9 cellular contexts compared by ENCODE assay signal in the genomic region with DNA sequence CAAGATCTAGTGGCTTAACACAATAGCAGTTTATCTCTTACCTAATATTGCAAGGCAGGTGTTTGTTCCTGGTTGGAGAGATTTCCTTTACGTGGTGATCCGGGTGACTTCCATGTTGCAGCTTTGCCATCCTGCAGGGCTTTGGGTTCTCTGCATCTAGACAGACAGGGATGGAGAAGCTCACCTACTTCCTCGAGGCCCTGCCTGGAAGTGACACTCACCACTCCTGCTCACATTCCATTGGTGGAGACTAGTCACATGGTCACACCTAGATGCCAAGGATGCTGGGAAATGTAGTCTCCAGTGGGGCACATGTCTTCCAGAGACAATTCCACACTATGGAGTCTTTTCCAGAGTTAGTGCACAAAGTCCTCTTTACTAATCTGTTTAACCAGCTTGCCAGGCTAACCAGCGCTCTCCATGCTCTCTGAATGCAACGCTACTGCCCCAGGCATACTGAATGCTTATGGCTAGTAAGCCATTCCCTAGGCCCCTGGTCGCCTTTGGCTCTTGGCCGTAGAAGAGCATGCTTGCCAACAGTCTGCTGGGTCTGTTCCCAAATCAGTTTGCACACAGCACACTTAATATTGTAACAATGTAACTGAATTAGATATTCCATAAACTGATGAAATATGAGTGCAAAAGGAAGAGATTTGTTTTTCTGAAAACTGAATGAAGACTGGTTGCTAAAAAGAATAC. TPM values are rescaled to one million over a fixed set of nuclear protein-coding genes. Genes with fewer than 3 reads are reported as not detected.
DNase-seq lines count a peak whose midpoint lies in the region; ATAC-seq and TF ChIP-seq lines count a peak whose summit lies in the region.
"Had no signal": no experiment of that assay in that cellular context is flagged by ENCODE, and none has a peak within 500 bp of the region (broad histone marks: within the 10 kb centered on the region; RNA-seq: fewer than 3 reads in every experiment).

No MANE protein-coding gene starts in this region.

- H3K9me3 Mint-ChIP-seq in WTC11 = peaks cover 19% of the 10 kb centered on the region
- no peaks in the 10 kb centered on the region for H3K9me3 Mint-ChIP-seq in endodermal cell

- TF ChIP-seq CTCF in AG10803 (conservative IDR thresholded peaks at IDR 0.05; ENCODE audit: low read length) (no peak), GM13977 (IDR thresholded peaks at IDR 0.05; ENCODE audit: extremely low read depth, insufficient read depth, missing control alignments) (no peak), WTC11 (IDR thresholded peaks at IDR 0.05) (no peak), endodermal cell (conservative IDR thresholded peaks at IDR 0.05) (no peak)

- H3K4me1 Mint-ChIP-seq in WTC11 (peaks cover 17% of the 10 kb centered on the region), endodermal cell (peaks cover 3% of the 10 kb centered on the region)

- H3K36me3 ChIP-seq in endodermal cell (ENCODE audit: control insufficient read depth, insufficient read depth, low read length) = no peaks in the 10 kb centered on the region

- H3K4me3 ChIP-seq in AG10803 (ENCODE audit: low read length) (no peak overlapping the region), endodermal cell (ENCODE audit: low read length) (peak overlapping the region; percentile 57)

- peak; percentile 53 for ATAC-seq in WTC11
- no peak for ATAC-seq in HG02623 (IDR thresholded peaks at IDR 0.05; ENCODE audit: unreplicated experiment)

- H3K4me3 Mint-ChIP-seq in WTC11 (peak overlapping the region; percentile 40), endodermal cell (no peak overlapping the region)

- H3K36me3 Mint-ChIP-seq in WTC11 (no peaks in the 10 kb centered on the region; the same call in 1 of the 2 replicates), endodermal cell (ENCODE audit: low read depth) (no peaks in the 10 kb centered on the region)

- no peak overlapping the region for H3K27ac ChIP-seq in endodermal cell (ENCODE audit: low read depth, low read length)

- H3K4me1 ChIP-seq in endodermal cell (ENCODE audit: control insufficient read depth, insufficient read depth, low read length) = no peaks in the 10 kb centered on the region

- in situ Hi-C loops in GM13977 (cut with MboI; ENCODE audit: low pct_unique_long_range_greater_than_20kb, low sequenced_read_pairs, unreplicated experiment) = loop anchor here (5.0 kb wide), 1 partner anchor 52 kb away; no protein-coding TSS in a partner anchor

- H3K27me3 ChIP-seq in endodermal cell (ENCODE audit: control insufficient read depth, insufficient read depth, low read length, poor library complexity, severe bottlenecking) = peaks cover 26% of the 10 kb centered on the region

- H3K27me3 Mint-ChIP-seq in WTC11 (ENCODE audit: low read depth) (peaks cover 29% of the 10 kb centered on the region), endodermal cell (ENCODE audit: insufficient read depth) (peaks cover 35% of the 10 kb centered on the region)

- no peak overlapping the region for H3K9ac ChIP-seq in endodermal cell (ENCODE audit: extremely low read depth, low read length, poor library complexity, severe bottlenecking)

- CTCF ChIA-PET in WTC11 (lab: Charles Lee) = interaction anchor here (0.8 to 1.7 kb wide), 3 partner anchors 9 to 61 kb away, joined by 3 to 11 read pairs (median 4); no protein-coding TSS in a partner anchor

- peak; percentile 59 for DNase-seq in AG10803 (ENCODE audit: low read depth)
- peak; percentile 82 for DNase-seq in GM13977 (ENCODE audit: low spot score)
- peak; percentile 95 for DNase-seq in NCI-H2227 (lab: John Stamatoyannopoulos, UW; ENCODE audit: unreplicated experiment)
- DNase-seq in WTC11 (ENCODE audit: low spot score) = peak; percentile 56
- peak; percentile 89 for DNase-seq in endodermal cell
- DNase-seq in mucosa of gallbladder (ENCODE audit: low spot score) = peak; percentile 83
- DNase-seq in NCI-H2107 (lab: John Stamatoyannopoulos, UW) = no peak

- WGBS in endodermal cell (ENCODE audit: insufficient coverage in 1 of 2, insufficient read length in 1 of 2), 2 experiments = 81 to 84% methylated on average over 5 to 7 of the region's 7 CpGs

- H3K27ac Mint-ChIP-seq in WTC11 (no peak overlapping the region), endodermal cell (no peak overlapping the region)

- POLR2A ChIA-PET in WTC11 (lab: Charles Lee) = interaction anchor here (0.6 kb wide), 1 partner anchor 213 kb away, joined by 4 read pairs; no protein-coding TSS in a partner anchor

- H3K9me3 ChIP-seq in endodermal cell (ENCODE audit: control insufficient read depth, low read length) = peaks cover 7% of the 10 kb centered on the region

TF ChIP-seq in WTC11, 78 proteins besides CTCF, POLR2A, EP300 and RAD21:
- TF ChIP-seq, protein P1, sequence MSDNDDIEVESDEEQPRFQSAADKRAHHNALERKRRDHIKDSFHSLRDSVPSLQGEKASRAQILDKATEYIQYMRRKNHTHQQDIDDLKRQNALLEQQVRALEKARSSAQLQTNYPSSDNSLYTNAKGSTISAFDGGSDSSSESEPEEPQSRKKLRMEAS (CRISPR knock-in tag; IDR thresholded peaks at IDR 0.05) = peak; percentile 55; the same call in 1 of the 2 replicates
- TF ChIP-seq SMAD4 (CRISPR knock-in tag; IDR thresholded peaks at IDR 0.05) = no peak
- no peak for TF ChIP-seq ZNF423 (CRISPR knock-in tag; IDR thresholded peaks at IDR 0.05)
- TF ChIP-seq, protein P2, sequence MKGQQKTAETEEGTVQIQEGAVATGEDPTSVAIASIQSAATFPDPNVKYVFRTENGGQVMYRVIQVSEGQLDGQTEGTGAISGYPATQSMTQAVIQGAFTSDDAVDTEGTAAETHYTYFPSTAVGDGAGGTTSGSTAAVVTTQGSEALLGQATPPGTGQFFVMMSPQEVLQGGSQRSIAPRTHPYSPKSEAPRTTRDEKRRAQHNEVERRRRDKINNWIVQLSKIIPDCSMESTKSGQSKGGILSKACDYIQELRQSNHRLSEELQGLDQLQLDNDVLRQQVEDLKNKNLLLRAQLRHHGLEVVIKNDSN (CRISPR knock-in tag; IDR thresholded peaks at IDR 0.05) = peak; percentile 94
- TF ChIP-seq, protein P3, sequence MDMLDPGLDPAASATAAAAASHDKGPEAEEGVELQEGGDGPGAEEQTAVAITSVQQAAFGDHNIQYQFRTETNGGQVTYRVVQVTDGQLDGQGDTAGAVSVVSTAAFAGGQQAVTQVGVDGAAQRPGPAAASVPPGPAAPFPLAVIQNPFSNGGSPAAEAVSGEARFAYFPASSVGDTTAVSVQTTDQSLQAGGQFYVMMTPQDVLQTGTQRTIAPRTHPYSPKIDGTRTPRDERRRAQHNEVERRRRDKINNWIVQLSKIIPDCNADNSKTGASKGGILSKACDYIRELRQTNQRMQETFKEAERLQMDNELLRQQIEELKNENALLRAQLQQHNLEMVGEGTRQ (CRISPR knock-in tag; IDR thresholded peaks at IDR 0.05) = peak; percentile 95
- peak; percentile 71 for TF ChIP-seq NFYB (CRISPR knock-in tag; conservative IDR thresholded peaks at IDR 0.05; ENCODE audit: low read depth)
TF ChIP-seq in WTC11: peak in this region for 4.

RNA-seq across cellular contexts. Expression of a gene that starts 6.7 kb away (rescaled TPM):
- total RNA-seq in WTC11 (2021) = 0.24 to 0.37 TPM (median 0.32 TPM) in 3 replicates
- under 1 TPM; 0.15 to 0.22 TPM for total RNA-seq in endodermal cell
- 0.07 TPM for polyA plus RNA-seq in endodermal cell (2013, experiment 1 of 2)
- polyA plus RNA-seq in endodermal cell (2013, experiment 2 of 2) = not detected
- 14.2 TPM for total RNA-seq in mucosa of gallbladder

RNA-seq across cellular contexts. Expression of a gene that starts 23.8 kb away (rescaled TPM):
- total RNA-seq in WTC11 (2021) (0.16 to 0.37 TPM (median 0.23 TPM) in 3 replicates), endodermal cell (not detected), mucosa of gallbladder (1.6 TPM)
- not detected for polyA plus RNA-seq in endodermal cell (2013, experiment 1 of 2)
- polyA plus RNA-seq in endodermal cell (2013, experiment 2 of 2) = not detected
- total RNA-seq: glomerular endothelial cell had no signal

Comparison
In these comparisons a context has a peak if more than half of its experiments do, and no peak if none do; other contexts are left out.
1. RNA of a gene that starts 6.7 kb away (total RNA-seq): 14.2 TPM in mucosa of gallbladder (single experiment); 0.24 to 0.37 TPM in WTC11 and 0.15 to 0.22 TPM in endodermal cell; every median in the first group is over 10 times any median in the second.